In the genomic region with DNA sequence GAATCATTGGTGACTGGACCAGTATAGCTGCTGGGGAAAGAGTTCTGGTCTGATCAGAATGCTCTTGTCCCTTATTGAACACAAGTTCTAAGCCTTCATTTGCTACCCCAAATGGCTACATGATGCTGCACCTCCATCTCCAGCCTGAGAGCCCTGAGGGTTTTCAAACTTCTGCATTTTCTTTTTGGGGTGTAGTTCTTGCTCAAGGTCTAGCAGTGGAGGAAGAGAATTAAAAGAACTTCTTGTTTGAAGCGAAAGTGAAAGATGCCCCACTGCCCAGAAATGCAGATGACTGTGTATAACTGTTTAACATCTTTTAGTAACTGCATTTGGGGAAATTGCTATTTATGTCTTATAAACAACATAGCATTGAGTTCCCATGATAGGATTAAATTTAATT, we compare ENCODE assay signal across 10 cellular contexts. TPM values are rescaled to one million over a fixed set of nuclear protein-coding genes. Genes with fewer than 3 reads are reported as not detected.
DNase-seq lines count a peak whose midpoint lies in the region; ATAC-seq lines count a peak whose summit lies in the region.
"Had no signal": no experiment of that assay in that cellular context is flagged by ENCODE, and none has a peak within 500 bp of the region (broad histone marks: within the 10 kb centered on the region; RNA-seq: fewer than 3 reads in every experiment).

No MANE protein-coding gene starts in this region.

- DNase-seq in activated T-cell treated with anti-CD3 and anti-CD28 coated beads, Interleukin-2, amount 50 U/mL, for 24 hours = no peak
- no peak for DNase-seq in activated T-cell treated with anti-CD3 and anti-CD28 coated beads, Interleukin-2, amount 50 U/mL, for 4 hours
- DNase-seq in SKM-1 (lab: John Stamatoyannopoulos, UW; ENCODE audit: unreplicated experiment) = peak; percentile 89
- DNase-seq in HCEC 1CT = no peak
- no peak for DNase-seq in DMS79 treated with DMSO at 0.1 percent for 48 hours (lab: John Stamatoyannopoulos, UW)
- DNase-seq in NCI-H1694 (lab: John Stamatoyannopoulos, UW) = no peak
- DNase-seq: cerebellar nuclear complex, NCI-H2081 had no signal

- no peak for ATAC-seq in activated T-cell treated with anti-CD3 and anti-CD28 coated beads, Interleukin-2, amount 50 U/mL, for 4 hours
- peak; percentile 43 for ATAC-seq in HG02981 (IDR thresholded peaks at IDR 0.05; ENCODE audit: unreplicated experiment)
- ATAC-seq in stimulated activated memory B cell treated with anti-CD40 and anti-IgM and Interleukin-4, amounts not matched to agents 10 μg/mL and 1 μg/mL and 100 μg/mL, for 72 hours = peak; percentile 78

- peak overlapping the region; percentile 90 for H3K27ac Mint-ChIP-seq in activated T-cell treated with anti-CD3 and anti-CD28 coated beads, Interleukin-2, amount 50 U/mL, for 24 hours
- H3K27ac Mint-ChIP-seq in stimulated activated memory B cell treated with anti-CD40 and anti-IgM and Interleukin-4, amounts not matched to agents 10 μg/mL and 1 μg/mL and 100 μg/mL, for 72 hours = peak overlapping the region; percentile 88

- peak overlapping the region; percentile 47 for H3K4me3 Mint-ChIP-seq in activated T-cell treated with anti-CD3 and anti-CD28 coated beads, Interleukin-2, amount 50 U/mL, for 24 hours
- no peak overlapping the region for H3K4me3 Mint-ChIP-seq in activated T-cell treated with anti-CD3 and anti-CD28 coated beads, Interleukin-2, amount 50 U/mL, for 4 hours
- H3K4me3 Mint-ChIP-seq in stimulated activated memory B cell treated with anti-CD40 and anti-IgM and Interleukin-4, amounts not matched to agents 10 μg/mL and 1 μg/mL and 100 μg/mL, for 72 hours = no peak overlapping the region

- H3K4me1 Mint-ChIP-seq in activated T-cell treated with anti-CD3 and anti-CD28 coated beads, Interleukin-2, amount 50 U/mL, for 24 hours (ENCODE audit: low read depth) = peaks cover 81% of the 10 kb centered on the region
- H3K4me1 Mint-ChIP-seq in activated T-cell treated with anti-CD3 and anti-CD28 coated beads, Interleukin-2, amount 50 U/mL, for 4 hours (ENCODE audit: low read depth) = peaks cover 64% of the 10 kb centered on the region
- peaks cover 69% of the 10 kb centered on the region for H3K4me1 Mint-ChIP-seq in stimulated activated memory B cell treated with anti-CD40 and anti-IgM and Interleukin-4, amounts not matched to agents 10 μg/mL and 1 μg/mL and 100 μg/mL, for 72 hours

- no peaks in the 10 kb centered on the region for H3K27me3 Mint-ChIP-seq in activated T-cell treated with anti-CD3 and anti-CD28 coated beads, Interleukin-2, amount 50 U/mL, for 24 hours
- no peaks in the 10 kb centered on the region for H3K27me3 Mint-ChIP-seq in activated T-cell treated with anti-CD3 and anti-CD28 coated beads, Interleukin-2, amount 50 U/mL, for 4 hours (ENCODE audit: low read depth)
- no peaks in the 10 kb centered on the region for H3K27me3 Mint-ChIP-seq in stimulated activated memory B cell treated with anti-CD40 and anti-IgM and Interleukin-4, amounts not matched to agents 10 μg/mL and 1 μg/mL and 100 μg/mL, for 72 hours

- H3K9me3 Mint-ChIP-seq in activated T-cell treated with anti-CD3 and anti-CD28 coated beads, Interleukin-2, amount 50 U/mL, for 24 hours = no peaks in the 10 kb centered on the region
- H3K9me3 Mint-ChIP-seq in activated T-cell treated with anti-CD3 and anti-CD28 coated beads, Interleukin-2, amount 50 U/mL, for 4 hours = no peaks in the 10 kb centered on the region
- no peaks in the 10 kb centered on the region for H3K9me3 Mint-ChIP-seq in stimulated activated memory B cell treated with anti-CD40 and anti-IgM and Interleukin-4, amounts not matched to agents 10 μg/mL and 1 μg/mL and 100 μg/mL, for 72 hours

- peaks cover 73% of the 10 kb centered on the region for H3K36me3 Mint-ChIP-seq in activated T-cell treated with anti-CD3 and anti-CD28 coated beads, Interleukin-2, amount 50 U/mL, for 24 hours (ENCODE audit: low read depth)
- peaks cover 28% of the 10 kb centered on the region for H3K36me3 Mint-ChIP-seq in activated T-cell treated with anti-CD3 and anti-CD28 coated beads, Interleukin-2, amount 50 U/mL, for 4 hours (ENCODE audit: insufficient read depth)
- peaks cover 75% of the 10 kb centered on the region for H3K36me3 Mint-ChIP-seq in stimulated activated memory B cell treated with anti-CD40 and anti-IgM and Interleukin-4, amounts not matched to agents 10 μg/mL and 1 μg/mL and 100 μg/mL, for 72 hours

RNA-seq across cellular contexts. Expression of a gene that starts 38.5 kb away (rescaled TPM):
- 10 to 100 TPM; 37.0 to 39.7 (median 37.7) TPM for total RNA-seq in activated T-cell treated with anti-CD3 and anti-CD28 coated beads, Interleukin-2, amount 50 U/mL, for 4 hours

RNA-seq across cellular contexts. Expression of a gene that starts 39.0 kb away (rescaled TPM):
- 10 to 100 TPM; 25.7 to 33.0 (median 30.7) TPM for total RNA-seq in activated T-cell treated with anti-CD3 and anti-CD28 coated beads, Interleukin-2, amount 50 U/mL, for 4 hours

Comparison
In these comparisons a context has a peak if more than half of its experiments do, and no peak if none do; other contexts are left out.
1. ATAC-seq: peak in HG02981 (single experiment) and stimulated activated memory B cell treated with anti-CD40 and anti-IgM and Interleukin-4, amounts not matched to agents 10 μg/mL and 1 μg/mL and 100 μg/mL, for 72 hours (single experiment); none in activated T-cell treated with anti-CD3 and anti-CD28 coated beads, Interleukin-2, amount 50 U/mL, for 4 hours (0 of 2).